18 cellular contexts compared by ENCODE assay signal in genomic region chr16:5678371-5678770, GRCh38.
DNase-seq lines count a peak whose midpoint lies in the region; ATAC-seq, FAIRE-seq and TF ChIP-seq lines count a peak whose summit lies in the region.
"Had no signal": no experiment of that assay in that cellular context is flagged by ENCODE, and none has a peak within 500 bp of the region (broad histone marks: within the 10 kb centered on the region; RNA-seq: fewer than 3 reads in every experiment).

No MANE protein-coding gene starts in this region.

- TF ChIP-seq CTCF in DND-41 (IDR thresholded peaks at IDR 0.05; ENCODE audit: borderline replicate concordance, extremely low read depth, low read length, poor library complexity, severe bottlenecking): no peak
- TF ChIP-seq CTCF in GM12878 (IDR thresholded peaks at IDR 0.05 in 2 of 3, conservative IDR thresholded peaks at IDR 0.05 in 1 of 3; ENCODE audit: control insufficient read depth in 2 of 3, extremely low read depth in 1 of 3, insufficient read depth in 1 of 3, low read depth in 3 of 3, low read length in 3 of 3): no peak

- H3K79me2 ChIP-seq in DND-41 (ENCODE audit: insufficient read depth, low read length) (no peaks in the 10 kb centered on the region), GM12878 (ENCODE audit: control insufficient read depth, insufficient read depth, low read length) (no peaks in the 10 kb centered on the region), mesendoderm (ENCODE audit: control insufficient read depth, insufficient read depth, low read length) (no peaks in the 10 kb centered on the region)

- H4K8ac ChIP-seq in mesendoderm (ENCODE audit: low read depth, low read length): no peak overlapping the region

- no peaks in the 10 kb centered on the region for H3K27me3 Mint-ChIP-seq in activated T-cell treated with anti-CD3 and anti-CD28 coated beads, Interleukin-2, amount 50 U/mL, for 24 hours
- H3K27me3 Mint-ChIP-seq: activated CD4-positive, alpha-beta T cell treated with anti-CD3 and anti-CD28 coated beads, Interleukin-2, amount 10 ng/mL, durations not matched to agents 7 days and 5 days had no signal

- TF ChIP-seq POLR2A in GM12878 (IDR thresholded peaks at IDR 0.05; ENCODE audit: low read depth, low read length): no peak

- H3K79me1 ChIP-seq in mesendoderm (ENCODE audit: low read length): no peaks in the 10 kb centered on the region

- TF ChIP-seq RAD21 in GM12878 (IDR thresholded peaks at IDR 0.05; ENCODE audit: insufficient read depth, low read depth, low read length): no peak

- H3K4me3 Mint-ChIP-seq in activated T-cell treated with anti-CD3 and anti-CD28 coated beads, Interleukin-2, amount 50 U/mL, for 24 hours: no peak overlapping the region
- H3K4me3 Mint-ChIP-seq: activated CD4-positive, alpha-beta T cell treated with anti-CD3 and anti-CD28 coated beads, Interleukin-2, amount 10 ng/mL, durations not matched to agents 7 days and 5 days had no signal

- H3K4me1 ChIP-seq in DND-41 (ENCODE audit: insufficient read depth, low read length): no peaks in the 10 kb centered on the region
- no peaks in the 10 kb centered on the region for H3K4me1 ChIP-seq in GM12878 (ENCODE audit: control insufficient read depth, insufficient read depth, low read length)
- H3K4me1 ChIP-seq in mesendoderm (ENCODE audit: control insufficient read depth, low read depth, low read length): no peaks in the 10 kb centered on the region
- H3K4me1 ChIP-seq: left lung, suprapubic skin had no signal

- no peak overlapping the region for H2BK120ac ChIP-seq in mesendoderm (ENCODE audit: low read depth, low read length)

- RAD21 ChIA-PET in GM12878 (lab: Charles Lee; ENCODE audit: unreplicated experiment): no interaction called here

- no peak for TF ChIP-seq EP300 in GM12878 (IDR thresholded peaks at IDR 0.05; ENCODE audit: borderline replicate concordance in 1 of 2, control insufficient read depth in 1 of 2, low read depth in 2 of 2, low read length in 2 of 2)

- H3K4me1 Mint-ChIP-seq in activated T-cell treated with anti-CD3 and anti-CD28 coated beads, Interleukin-2, amount 50 U/mL, for 24 hours (ENCODE audit: low read depth): no peaks in the 10 kb centered on the region
- H3K4me1 Mint-ChIP-seq: activated CD4-positive, alpha-beta T cell treated with anti-CD3 and anti-CD28 coated beads, Interleukin-2, amount 10 ng/mL, durations not matched to agents 7 days and 5 days had no signal

- H2AK5ac ChIP-seq in mesendoderm (ENCODE audit: low read length): no peak overlapping the region

- intact Hi-C loops in GM12878 (cut with micrococcal nuclease; ENCODE audit: unreplicated experiment): no loop called here

- peaks cover 10% of the 10 kb centered on the region for H3K9me3 Mint-ChIP-seq in activated T-cell treated with anti-CD3 and anti-CD28 coated beads, Interleukin-2, amount 50 U/mL, for 24 hours
- H3K9me3 Mint-ChIP-seq: activated CD4-positive, alpha-beta T cell treated with anti-CD3 and anti-CD28 coated beads, Interleukin-2, amount 10 ng/mL, durations not matched to agents 7 days and 5 days had no signal

- SMC1A ChIA-PET in GM12878 (lab: Charles Lee; ENCODE audit: uncharacterized antibody, unreplicated experiment): no interaction called here

- no peak overlapping the region for H3K27ac ChIP-seq in DND-41 (ENCODE audit: low read length)
- no peak overlapping the region for H3K27ac ChIP-seq in GM12878 (ENCODE audit: control insufficient read depth, insufficient read depth)
- no peak overlapping the region for H3K27ac ChIP-seq in mesendoderm (ENCODE audit: low read depth, low read length)
- H3K27ac ChIP-seq: left lung, suprapubic skin had no signal

- H3K18ac ChIP-seq in mesendoderm (ENCODE audit: low read length): no peak overlapping the region

- no peaks in the 10 kb centered on the region for H4K20me1 ChIP-seq in DND-41 (ENCODE audit: insufficient read depth, low read length)
- H4K20me1 ChIP-seq in GM12878 (ENCODE audit: control insufficient read depth, insufficient read depth): no peaks in the 10 kb centered on the region

- BruUV-seq in GM12878 (replicated peaks; lab: Mats Ljungman, UMichigan): no TSS peak

- H3K27me3 ChIP-seq in DND-41 (ENCODE audit: insufficient read depth, low read length, poor library complexity) (no peaks in the 10 kb centered on the region), GM12878 (replicated peaks in 1 of 2; ENCODE audit: control insufficient read depth in 2 of 2, insufficient read depth in 2 of 2, low read length in 1 of 2) (no peaks in the 10 kb centered on the region), mesendoderm (ENCODE audit: insufficient read depth, low read length, poor library complexity) (no peaks in the 10 kb centered on the region)
- H3K27me3 ChIP-seq: left lung, suprapubic skin had no signal

- DNase-seq in DND-41 (peak; percentile 42), GM12878 (ENCODE audit: low read depth, low spot score) (no peak), mesendoderm (peak; percentile 77), COLO668 (lab: John Stamatoyannopoulos, UW; ENCODE audit: unreplicated experiment) (no peak), NCI-H524 treated with DMSO at 0.1 percent for 48 hours (lab: John Stamatoyannopoulos, UW) (no peak)
- peak; percentile 24 for DNase-seq in Jurkat, Clone E6-1 (ENCODE audit: low read depth, low spot score)
- no peak for DNase-seq in activated T-cell treated with anti-CD3 and anti-CD28 coated beads, Interleukin-2, amount 50 U/mL, for 24 hours
- DNase-seq: activated CD4-positive, alpha-beta T cell treated with anti-CD3 and anti-CD28 coated beads, Interleukin-2, amount 10 ng/mL, durations not matched to agents 7 days and 5 days; activated CD8-positive, alpha-beta memory T cell treated with anti-CD3 and anti-CD28 coated beads, Interleukin-2, amount 50 U/mL, for 4 hours; activated effector memory CD4-positive, alpha-beta T cell treated with Interleukin-2 at 50 U/mL for 16 hours; DMS153; foreskin melanocyte; left lung; MV-4-11; NCI-H2029 had no signal

- ATAC-seq in DND-41 (ENCODE audit: insufficient read depth, low read depth) (no peak), GM12878 (no peak), GM18498 (IDR thresholded peaks at IDR 0.05; ENCODE audit: unreplicated experiment) (no peak)
- ATAC-seq: left lung, mucosa of descending colon had no signal

- H3K36me3 ChIP-seq in DND-41 (ENCODE audit: insufficient read depth, low read length): no peaks in the 10 kb centered on the region
- H3K36me3 ChIP-seq in GM12878 (ENCODE audit: control insufficient read depth in 2 of 2, insufficient read depth in 2 of 2, low read length in 1 of 2): no peaks in the 10 kb centered on the region
- no peaks in the 10 kb centered on the region for H3K36me3 ChIP-seq in mesendoderm (ENCODE audit: control insufficient read depth, insufficient read depth, low read length)
- H3K36me3 ChIP-seq: left lung, suprapubic skin had no signal

- POLR2A ChIA-PET in GM12878 (lab: Charles Lee): no interaction called here

- H3K9me3 ChIP-seq in DND-41 (ENCODE audit: insufficient read depth, low read length, severe bottlenecking) (no peaks in the 10 kb centered on the region), GM12878 (replicated peaks; ENCODE audit: control insufficient read depth, insufficient read depth, low read length) (no peaks in the 10 kb centered on the region)
- H3K9me3 ChIP-seq: left lung, mucosa of descending colon, suprapubic skin had no signal

- no peak overlapping the region for H3K56ac ChIP-seq in mesendoderm (ENCODE audit: low read length)

- no peak overlapping the region for H3K4ac ChIP-seq in mesendoderm (ENCODE audit: low read depth, low read length)

- H3K9ac ChIP-seq in DND-41 (ENCODE audit: low read depth, low read length): no peak overlapping the region
- no peak overlapping the region for H3K9ac ChIP-seq in GM12878 (ENCODE audit: control insufficient read depth, insufficient read depth, low read length)
- no peak overlapping the region for H3K9ac ChIP-seq in mesendoderm (ENCODE audit: low read length)

- in situ Hi-C loops in GM12878 (cut with MboI): no loop called here

- H3K23ac ChIP-seq in mesendoderm (ENCODE audit: low read length): no peak overlapping the region

- H2AFZ ChIP-seq in DND-41 (ENCODE audit: low read depth, low read length) (no peak overlapping the region), GM12878 (ENCODE audit: control insufficient read depth, low read depth, low read length) (no peak overlapping the region)

- H4K5ac ChIP-seq in mesendoderm (ENCODE audit: low read length): no peak overlapping the region

- H2BK15ac ChIP-seq in mesendoderm (replicated peaks; ENCODE audit: low read depth): no peak overlapping the region

- H3K4me2 ChIP-seq in DND-41 (ENCODE audit: insufficient read depth, low read length) (no peak overlapping the region), GM12878 (ENCODE audit: control insufficient read depth, insufficient read depth) (no peak overlapping the region), mesendoderm (ENCODE audit: low read length) (no peak overlapping the region)

- WGBS in GM12878 (ENCODE audit: insufficient coverage, insufficient replicate concordance, low lambda C conversion rate, missing lambda C conversion rate): 15% methylated on average over 7 of the region's 7 CpGs
- no CpG with 5 or more reads among the region's 7 CpGs for WGBS in mesendoderm (ENCODE audit: extremely low coverage, insufficient coverage, low lambda C conversion rate)

- no peak for FAIRE-seq in GM12878 (lab: Jason Lieb, UNC)

- no peak overlapping the region for H3K27ac Mint-ChIP-seq in activated T-cell treated with anti-CD3 and anti-CD28 coated beads, Interleukin-2, amount 50 U/mL, for 24 hours
- H3K27ac Mint-ChIP-seq: activated CD4-positive, alpha-beta T cell treated with anti-CD3 and anti-CD28 coated beads, Interleukin-2, amount 10 ng/mL, durations not matched to agents 7 days and 5 days had no signal

- H3K4me3 ChIP-seq in DND-41 (ENCODE audit: low read depth in 1 of 2, low read length in 2 of 2) (no peak overlapping the region), GM12878 (no peak overlapping the region), mesendoderm (ENCODE audit: low read length) (no peak overlapping the region)
- no peak overlapping the region for H3K4me3 ChIP-seq in Jurkat, Clone E6-1 (ENCODE audit: low read length)
- H3K4me3 ChIP-seq: left lung, mucosa of descending colon, suprapubic skin had no signal

- no peak overlapping the region for H2BK5ac ChIP-seq in mesendoderm (ENCODE audit: low read length)

- H3K36me3 Mint-ChIP-seq in activated T-cell treated with anti-CD3 and anti-CD28 coated beads, Interleukin-2, amount 50 U/mL, for 24 hours (ENCODE audit: low read depth): no peaks in the 10 kb centered on the region

- CTCF ChIA-PET in GM12878 (lab: Yijun Ruan, JAX): no interaction called here

Comparison
In these comparisons a context has a peak if more than half of its experiments do, and no peak if none do; other contexts are left out.
1. DNase-seq: peak in DND-41 (single experiment), Jurkat, Clone E6-1 (single experiment) and mesendoderm (single experiment); none in GM12878 (single experiment), COLO668 (single experiment), NCI-H524 treated with DMSO at 0.1 percent for 48 hours (single experiment) and activated T-cell treated with anti-CD3 and anti-CD28 coated beads, Interleukin-2, amount 50 U/mL, for 24 hours (single experiment).